30 cellular contexts compared by ENCODE assay signal in the genomic region with DNA sequence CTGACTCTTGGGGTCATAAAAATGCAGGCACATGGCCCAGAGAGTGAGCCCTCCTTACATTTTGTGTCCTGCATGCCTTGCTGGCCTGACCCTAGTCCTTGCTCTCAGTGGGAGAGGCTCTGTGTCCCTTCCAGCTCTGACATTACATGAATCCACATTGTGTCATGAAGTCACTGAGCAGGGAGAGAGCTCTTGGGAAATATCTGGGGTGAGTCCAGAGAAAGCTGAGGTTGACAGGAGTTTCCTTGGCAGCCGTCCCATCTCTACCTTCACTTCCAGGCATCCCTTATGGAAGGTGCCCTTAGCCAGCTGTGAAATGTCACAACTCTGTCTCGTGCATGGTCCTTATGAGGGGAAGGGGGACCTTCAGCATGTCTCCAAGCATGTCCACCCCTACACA. TPM values are rescaled to one million over a fixed set of nuclear protein-coding genes. Genes with fewer than 3 reads are reported as not detected.
DNase-seq lines count a peak whose midpoint lies in the region; ATAC-seq and TF ChIP-seq lines count a peak whose summit lies in the region.
"Had no signal": no experiment of that assay in that cellular context is flagged by ENCODE, and none has a peak within 500 bp of the region (broad histone marks: within the 10 kb centered on the region; RNA-seq: fewer than 3 reads in every experiment).

No MANE protein-coding gene starts in this region.

- ATAC-seq in activated naive CD4-positive, alpha-beta T cell treated with anti-CD3 and anti-CD28 coated beads, Interleukin-2, amount 50 U/mL, for 72 hours: no peak
- ATAC-seq: GM12878, HCT116, Panc1 had no signal

- TF ChIP-seq CTCF in RWPE1 (conservative IDR thresholded peaks at IDR 0.05; ENCODE audit: low read depth): no peak

- H3K27ac ChIP-seq in RWPE1: peak overlapping the region; percentile 59
- H3K27ac ChIP-seq: KMS-11, SK-N-MC had no signal

- CTCF ChIA-PET in RWPE1 (lab: Yijun Ruan, JAX): interaction anchor here (0.7 kb wide), 1 partner anchor 190 kb away, joined by 5 read pairs; no protein-coding TSS in a partner anchor

- H3K36me3 Mint-ChIP-seq in activated naive CD4-positive, alpha-beta T cell treated with anti-CD3 and anti-CD28 coated beads, Interleukin-2, amount 50 U/mL, for 72 hours: no peaks in the 10 kb centered on the region
- H3K36me3 Mint-ChIP-seq: CD14-positive monocyte; CD8-positive, alpha-beta memory T cell had no signal

- no peaks in the 10 kb centered on the region for H3K9me3 Mint-ChIP-seq in activated naive CD4-positive, alpha-beta T cell treated with anti-CD3 and anti-CD28 coated beads, Interleukin-2, amount 50 U/mL, for 72 hours
- H3K9me3 Mint-ChIP-seq: CD8-positive, alpha-beta memory T cell; IgD-negative memory B cell had no signal

- POLR2A ChIA-PET in RWPE1 (lab: Yijun Ruan, JAX; ENCODE audit: low non-redundant PET): no interaction called here

- DNase-seq in NCI-H2029 (lab: John Stamatoyannopoulos, UW) (peak; percentile 14), RWPE1 (ENCODE audit: low spot score) (no peak), islet precursor cell (peak; percentile 24), renal cortical epithelial cell (ENCODE audit: low read depth) (peak; percentile 25), inferior parietal cortex (ENCODE audit: extremely low spot score) (no peak), NCI-H1417 (lab: John Stamatoyannopoulos, UW) (no peak)
- no peak for DNase-seq in activated CD8-positive, alpha-beta memory T cell treated with anti-CD3 and anti-CD28 coated beads, Interleukin-2, amount 50 U/mL, for 4 hours
- DNase-seq in activated naive CD4-positive, alpha-beta T cell treated with anti-CD3 and anti-CD28 coated beads, Interleukin-2, amount 50 U/mL, for 72 hours (ENCODE audit: low spot score in 2 of 2): no peak
- DNase-seq: CD8-positive, alpha-beta memory T cell; DMS 273 treated with DMSO at 0.1 percent for 48 hours; DMS79; EL; GDM1; NCI-H1092 treated with DMSO at 0.1 percent for 48 hours; NCI-H146; NCI-H2081; NCI-H2171; NCI-H446; NCI-H524 treated with DMSO at 0.1 percent for 48 hours; NCI-H82; SIG-M5 had no signal

- H3K27ac Mint-ChIP-seq in activated naive CD4-positive, alpha-beta T cell treated with anti-CD3 and anti-CD28 coated beads, Interleukin-2, amount 50 U/mL, for 72 hours: no peak overlapping the region
- H3K27ac Mint-ChIP-seq: B cell; CD8-positive, alpha-beta memory T cell; IgD-negative memory B cell had no signal

RNA-seq across cellular contexts. Expression of gene FAT2, which starts 41.0 kb away (rescaled TPM):
- 0.17 and 0.89 TPM in 2 replicates for total RNA-seq in renal cortical epithelial cell
- total RNA-seq in activated naive CD4-positive, alpha-beta T cell treated with anti-CD3 and anti-CD28 coated beads, Interleukin-2, amount 50 U/mL, for 72 hours: not detected
- total RNA-seq: A673; B cell; CD8-positive, alpha-beta memory T cell had no signal

Comparison
In these comparisons a context has a peak if more than half of its experiments do, and no peak if none do; other contexts are left out.
1. DNase-seq: peak in NCI-H2029 (single experiment), islet precursor cell (single experiment) and renal cortical epithelial cell (single experiment); none in RWPE1 (single experiment), activated CD8-positive, alpha-beta memory T cell treated with anti-CD3 and anti-CD28 coated beads, Interleukin-2, amount 50 U/mL, for 4 hours (single experiment), activated naive CD4-positive, alpha-beta T cell treated with anti-CD3 and anti-CD28 coated beads, Interleukin-2, amount 50 U/mL, for 72 hours (0 of 2), inferior parietal cortex (single experiment) and NCI-H1417 (0 of 3).